11 cellular contexts compared by ENCODE assay signal in the genomic region with DNA sequence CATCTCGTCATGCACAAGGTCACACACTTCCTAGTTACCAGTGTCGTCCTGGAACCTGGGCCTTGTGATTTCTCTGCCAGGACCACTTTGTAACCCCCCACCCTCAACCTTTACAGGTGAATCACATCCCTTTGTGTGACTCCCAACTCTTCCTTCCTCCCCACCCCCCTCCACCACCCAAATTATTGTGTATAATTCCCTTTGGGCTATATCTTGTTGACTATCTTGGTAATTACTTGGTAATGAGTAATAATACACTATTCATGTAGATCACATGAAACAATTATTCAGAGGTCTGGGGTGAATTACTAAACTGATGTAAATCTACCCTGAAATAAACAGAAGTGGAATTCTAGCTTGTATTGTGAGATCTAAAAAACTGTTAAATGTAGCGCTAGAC. TPM values are rescaled to one million over a fixed set of nuclear protein-coding genes. Genes with fewer than 3 reads are reported as not detected.
DNase-seq lines count a peak whose midpoint lies in the region; ATAC-seq and TF ChIP-seq lines count a peak whose summit lies in the region.
"Had no signal": no experiment of that assay in that cellular context is flagged by ENCODE, and none has a peak within 500 bp of the region (broad histone marks: within the 10 kb centered on the region; RNA-seq: fewer than 3 reads in every experiment).

No MANE protein-coding gene starts in this region.

- H3K27me3 ChIP-seq in iPS-20b (ENCODE audit: insufficient read depth, low read length) (peaks cover 51% of the 10 kb centered on the region), thoracic aorta (replicated peaks; ENCODE audit: insufficient read depth) (no peaks in the 10 kb centered on the region)

- in situ Hi-C loops in astrocyte of the cerebellum (cut with HindIII; ENCODE audit: low sequenced_read_pairs) = no loop called here

- H3K27ac Mint-ChIP-seq in activated T-cell treated with anti-CD3 and anti-CD28 coated beads, Interleukin-2, amount 50 U/mL, for 24 hours = no peak overlapping the region

- ATAC-seq in thoracic aorta (ENCODE audit: insufficient number of reproducible peaks, low FRiP score, low read depth) = no peak
- ATAC-seq in GM18873 (IDR thresholded peaks at IDR 0.05; ENCODE audit: low FRiP score, unreplicated experiment) = no peak
- ATAC-seq in HG03460 (IDR thresholded peaks at IDR 0.05; ENCODE audit: unreplicated experiment) = no peak

- H3K4me3 Mint-ChIP-seq in activated T-cell treated with anti-CD3 and anti-CD28 coated beads, Interleukin-2, amount 50 U/mL, for 24 hours = peak overlapping the region; percentile 57

- H3K4me1 ChIP-seq in iPS-20b (ENCODE audit: insufficient read depth, low read length) (peaks cover 13% of the 10 kb centered on the region; the same call in 1 of the 2 replicates), thoracic aorta (ENCODE audit: control insufficient read depth in 1 of 2, low read depth in 2 of 2) (peaks cover 0 to 20% of the 10 kb centered on the region in 2 donors)

- H3K36me3 ChIP-seq in iPS-20b (ENCODE audit: insufficient read depth, low read depth, low read length) (no peaks in the 10 kb centered on the region), thoracic aorta (no peaks in the 10 kb centered on the region)

- no peak overlapping the region for H3K27ac ChIP-seq in iPS-20b (ENCODE audit: low read length)
- no peak overlapping the region for H3K27ac ChIP-seq in thoracic aorta

- no peaks in the 10 kb centered on the region for H3K9me3 ChIP-seq in iPS-20b (ENCODE audit: insufficient read depth, low read depth, low read length)
- H3K9me3 ChIP-seq in thoracic aorta = no peaks in the 10 kb centered on the region

- H3K4me1 Mint-ChIP-seq in activated T-cell treated with anti-CD3 and anti-CD28 coated beads, Interleukin-2, amount 50 U/mL, for 24 hours (ENCODE audit: low read depth) = peaks cover 9% of the 10 kb centered on the region

- no peaks in the 10 kb centered on the region for H3K36me3 Mint-ChIP-seq in activated T-cell treated with anti-CD3 and anti-CD28 coated beads, Interleukin-2, amount 50 U/mL, for 24 hours (ENCODE audit: low read depth)

- H3K4me3 ChIP-seq in astrocyte of the cerebellum (ENCODE audit: low read depth, low read length) (peak overlapping the region; percentile 68), iPS-20b (ENCODE audit: low read length) (peak overlapping the region; percentile 92), thoracic aorta (peak overlapping the region; percentile 80)

- no peak for DNase-seq in activated T-cell treated with anti-CD3 and anti-CD28 coated beads, Interleukin-2, amount 50 U/mL, for 24 hours
- no peak for DNase-seq in activated T-cell treated with anti-CD3 and anti-CD28 coated beads, Interleukin-2, amount 50 U/mL, for 1 hour
- DNase-seq in astrocyte of the cerebellum (ENCODE audit: low read depth) (no peak), thoracic aorta (ENCODE audit: low spot score) (no peak), DMS 273 treated with DMSO at 0.1 percent for 48 hours (lab: John Stamatoyannopoulos, UW) (no peak)
- DNase-seq: activated effector memory CD4-positive, alpha-beta T cell treated with anti-CD3 and anti-CD28 coated beads, Interleukin-2, amount 50 U/mL, for 16 hours; stimulated activated CD4-positive, alpha-beta T cell treated with anti-CD3 and anti-CD28 coated beads, Interleukin-4, amount 100 ng/mL, for 24 hours had no signal

- TF ChIP-seq CTCF in astrocyte of the cerebellum (IDR thresholded peaks at IDR 0.05; ENCODE audit: low read depth, low read length, missing control alignments) (no peak), thoracic aorta (IDR thresholded peaks at IDR 0.05) (no peak)

- H3K9me3 Mint-ChIP-seq in activated T-cell treated with anti-CD3 and anti-CD28 coated beads, Interleukin-2, amount 50 U/mL, for 24 hours = no peaks in the 10 kb centered on the region

- H3K9ac ChIP-seq in iPS-20b (ENCODE audit: low read depth, low read length) = peak overlapping the region; percentile 79; the same call in 1 of the 2 replicates

- peaks cover 74% of the 10 kb centered on the region for H3K27me3 Mint-ChIP-seq in activated T-cell treated with anti-CD3 and anti-CD28 coated beads, Interleukin-2, amount 50 U/mL, for 24 hours

RNA-seq across cellular contexts. Expression of a gene that starts 1.7 kb away (rescaled TPM):
- 1 to 10 TPM; 6.2 to 8.5 TPM for total RNA-seq in thoracic aorta
- total RNA-seq: LHCN-M2 had no signal
